In the genomic region with DNA sequence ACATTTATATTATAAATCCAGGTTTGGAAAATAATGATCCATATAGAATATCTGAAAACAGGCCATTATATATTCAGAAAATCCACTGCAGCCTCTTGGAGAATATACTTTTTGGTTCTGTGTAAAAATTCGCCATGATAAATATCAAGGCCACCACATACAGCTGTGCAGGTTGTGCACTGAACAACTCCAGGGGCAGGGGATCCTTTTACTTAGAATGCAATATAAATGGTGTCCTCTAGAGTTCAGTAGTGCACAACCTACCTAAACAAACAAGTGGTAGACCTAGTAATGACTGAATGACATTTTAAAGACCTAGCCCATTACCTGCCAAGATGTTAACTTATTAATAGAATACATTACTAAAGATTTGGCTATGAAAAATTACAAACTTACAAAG, we compare ENCODE assay signal across 10 cellular contexts. TPM values are rescaled to one million over a fixed set of nuclear protein-coding genes. Genes with fewer than 3 reads are reported as not detected.
A peak's percentile ranks its signal among the peaks of the same experiment; 100 is the strongest.
DNase-seq lines count a peak whose midpoint lies in the region; ATAC-seq and TF ChIP-seq lines count a peak whose summit lies in the region.
"Had no signal": no experiment of that assay in that cellular context is flagged by ENCODE, and none has a peak within 500 bp of the region (broad histone marks: within the 10 kb centered on the region; RNA-seq: fewer than 3 reads in every experiment).

No MANE protein-coding gene starts in this region.

- no peaks in the 10 kb centered on the region for H4K20me1 ChIP-seq in PC-9 (ENCODE audit: insufficient read depth)

- H3F3A ChIP-seq in PC-9 (ENCODE audit: insufficient read depth, low read depth): no peaks in the 10 kb centered on the region

- DNase-seq in PC-9 (peak in 1 of 2 experiments; percentile 52), left lobe of liver (ENCODE audit: low spot score) (no peak), nucleus accumbens (lab: John Stamatoyannopoulos, UW) (no peak), T-helper 9 cell (no peak)
- DNase-seq: KG1 had no signal

- no peaks in the 10 kb centered on the region for H3K79me2 ChIP-seq in PC-9 (ENCODE audit: low read depth)

- no peaks in the 10 kb centered on the region for H3K27me3 ChIP-seq in PC-9 (ENCODE audit: insufficient read depth, low read depth)

- no peak overlapping the region for H2AFZ ChIP-seq in PC-9

- TF ChIP-seq POLR2A in GM18505 (IDR thresholded peaks at IDR 0.05; ENCODE audit: borderline replicate concordance, extremely low read depth, insufficient read depth, insufficient read length): no peak

- no peaks in the 10 kb centered on the region for H3K9me3 ChIP-seq in PC-9 (ENCODE audit: insufficient read depth, low read depth)

- H3K4me3 ChIP-seq in PC-9: no peak overlapping the region
- H3K4me3 ChIP-seq: skin epidermis had no signal

- no peak overlapping the region for H3K4me2 ChIP-seq in PC-9

- CTCF ChIA-PET in PC-9 (lab: Charles Lee): interaction anchor here (0.5 to 0.7 kb wide), 2 partner anchors 14 to 103 kb away, joined by 3 to 15 read pairs; no protein-coding TSS in a partner anchor

- no peaks in the 10 kb centered on the region for H3K9me2 ChIP-seq in PC-9 (ENCODE audit: insufficient read depth)

- intact Hi-C loops in PC-9 (cut with micrococcal nuclease; ENCODE audit: unreplicated experiment): loop anchor here (1.0 to 10.0 kb wide), 3 partner anchors 209 to 531 kb away; no protein-coding TSS in a partner anchor

- POLR2A ChIA-PET in PC-9 (lab: Charles Lee; ENCODE audit: unreplicated experiment): no interaction called here

- no peak overlapping the region for H3K27ac ChIP-seq in PC-9
- H3K27ac ChIP-seq: skin epidermis had no signal

- BruUV-seq in PC-9 (replicated peaks; lab: Mats Ljungman, UMichigan): no TSS peak

- TF ChIP-seq CTCF in PC-9 (conservative IDR thresholded peaks at IDR 0.05): peak; percentile 78

- no peaks in the 10 kb centered on the region for H3K36me3 ChIP-seq in PC-9 (ENCODE audit: low read depth)

- no peaks in the 10 kb centered on the region for H3K4me1 ChIP-seq in PC-9 (replicated peaks; ENCODE audit: insufficient read depth)

- ATAC-seq in GM18505 (IDR thresholded peaks at IDR 0.05; ENCODE audit: unreplicated experiment): peak; percentile 60
- ATAC-seq in HG02610 (IDR thresholded peaks at IDR 0.05; ENCODE audit: unreplicated experiment): peak; percentile 47
- ATAC-seq in left lobe of liver: peak; percentile 63
- no peak for ATAC-seq in HG02798 (IDR thresholded peaks at IDR 0.05; ENCODE audit: poor library complexity, unreplicated experiment)
- ATAC-seq in GM18873 (IDR thresholded peaks at IDR 0.05; ENCODE audit: low FRiP score, unreplicated experiment): no peak

RNA-seq across cellular contexts. Expression of a gene that starts 22.4 kb away (rescaled TPM):
- total RNA-seq in PC-9 (2021) (0.35 and 0.65 TPM in 2 replicates), left lobe of liver (10.2 TPM)

RNA-seq across cellular contexts. Expression of a gene that starts 37.9 kb away (rescaled TPM):
- total RNA-seq in PC-9 (2021): 37.5 and 50.2 TPM in 2 replicates
- 5.6 TPM for total RNA-seq in left lobe of liver

Comparison
In these comparisons a context has a peak if more than half of its experiments do, and no peak if none do; other contexts are left out.
1. ATAC-seq: peak in GM18505 (single experiment), HG02610 (single experiment) and left lobe of liver (single experiment); none in HG02798 (single experiment) and GM18873 (single experiment).